ENCODE assay signal across 20 cellular contexts in the genomic region with DNA sequence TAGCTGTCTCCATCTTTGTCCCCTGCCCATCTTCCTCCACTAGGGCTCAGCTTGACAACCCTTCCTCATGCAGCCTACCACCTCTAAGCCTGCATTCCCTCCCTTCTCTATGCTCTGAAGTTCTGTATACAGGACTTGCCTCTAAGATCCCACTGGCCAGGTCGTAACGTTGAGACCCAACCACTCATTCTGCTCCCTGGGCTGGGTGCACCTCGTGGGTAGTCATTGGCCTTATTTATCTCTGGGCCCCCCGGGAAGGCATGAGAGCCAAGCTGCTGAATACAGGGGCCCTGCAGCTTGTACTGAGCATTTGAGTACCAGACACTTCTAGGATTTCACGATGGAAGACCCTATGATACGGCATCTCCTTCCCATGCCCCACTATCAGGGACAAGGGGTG. TPM values are rescaled to one million over a fixed set of nuclear protein-coding genes. Genes with fewer than 3 reads are reported as not detected.
DNase-seq lines count a peak whose midpoint lies in the region; ATAC-seq, FAIRE-seq and TF ChIP-seq lines count a peak whose summit lies in the region.
"Had no signal": no experiment of that assay in that cellular context is flagged by ENCODE, and none has a peak within 500 bp of the region (broad histone marks: within the 10 kb centered on the region; RNA-seq: fewer than 3 reads in every experiment).

No MANE protein-coding gene starts in this region.

- H3K4me1 ChIP-seq in mammary epithelial cell (ENCODE audit: insufficient read depth, low read length) (peaks cover 12% of the 10 kb centered on the region), breast epithelium (no peaks in the 10 kb centered on the region), H1 (replicated peaks in 1 of 4; ENCODE audit: control insufficient read depth in 3 of 4, insufficient read depth in 4 of 4, low read length in 3 of 4) (peaks cover 0 to 6% (median 4%) of the 10 kb centered on the region in 4 experiments; a peak in 5 of 7 replicates), pancreas (no peaks in the 10 kb centered on the region)

- FAIRE-seq in H1 (lab: Jason Lieb, UNC) (no peak), pancreas (lab: Jason Lieb, UNC) (no peak)
- FAIRE-seq: A204.1, GM12878 had no signal

- no peak for TF ChIP-seq RAD21 in H1 (IDR thresholded peaks at IDR 0.05 in 1 of 2, conservative IDR thresholded peaks at IDR 0.05 in 1 of 2; ENCODE audit: low read depth in 2 of 2, low read length in 2 of 2)

- H2AFZ ChIP-seq in mammary epithelial cell (ENCODE audit: low read depth, low read length), result peak overlapping the region; percentile 57
- no peak overlapping the region for H2AFZ ChIP-seq in H1 (ENCODE audit: low read length)
- H2AFZ ChIP-seq: PC-9 had no signal

- H4K20me1 ChIP-seq in mammary epithelial cell (ENCODE audit: insufficient read depth, low read length) (no peaks in the 10 kb centered on the region), H1 (replicated peaks in 1 of 2; ENCODE audit: control insufficient read depth in 1 of 2, insufficient read depth in 2 of 2, low read length in 2 of 2) (no peaks in the 10 kb centered on the region)
- H4K20me1 ChIP-seq: BLaER1 treated with 17β-estradiol and CSF1 and Interleukin-3, amounts not matched to agents 10 nM and 100 nM had no signal

- dilution Hi-C loops in mammary epithelial cell (cut with HindIII; ENCODE audit: low sequenced_read_pairs), result loop anchor here (5.0 kb wide), 3 partner anchors 46 to 101 kb away; no protein-coding TSS in a partner anchor

- ATAC-seq in pancreas, result no peak
- no peak for ATAC-seq in HG03097 (IDR thresholded peaks at IDR 0.05; ENCODE audit: low FRiP score, unreplicated experiment)
- ATAC-seq: GM12878 had no signal

- in situ Hi-C loops in mammary epithelial cell (cut with MboI; ENCODE audit: low sequenced_read_pairs in 2 of 2), result no loop called here

- no peak overlapping the region for H4K91ac ChIP-seq in H1 (replicated peaks; ENCODE audit: insufficient read length, low read length)

- no peak overlapping the region for H3K14ac ChIP-seq in H1 (ENCODE audit: insufficient read length)

- TF ChIP-seq CTCF in mammary epithelial cell (conservative IDR thresholded peaks at IDR 0.05 in 1 of 2, IDR thresholded peaks at IDR 0.05 in 1 of 2; ENCODE audit: extremely low read depth in 1 of 2, insufficient read depth in 1 of 2, low read depth in 1 of 2, low read length in 2 of 2) (no peak), breast epithelium (IDR thresholded peaks at IDR 0.05) (no peak), H1 (IDR thresholded peaks at IDR 0.05; ENCODE audit: control extremely low read depth in 1 of 3, insufficient read depth in 1 of 3, low read depth in 1 of 3, low read length in 3 of 3) (no peak), pancreas (IDR thresholded peaks at IDR 0.05) (no peak)

- H2BK12ac ChIP-seq in H1 (ENCODE audit: low read depth, low read length), result no peak overlapping the region; the same call in 1 of the 2 replicates

- no peak overlapping the region for H3K23ac ChIP-seq in H1 (ENCODE audit: insufficient read length)

- H3K4me2 ChIP-seq in mammary epithelial cell (ENCODE audit: insufficient read depth, low read depth, low read length) (no peak overlapping the region), H1 (ENCODE audit: insufficient read depth in 1 of 2, low read depth in 2 of 2, low read length in 2 of 2) (no peak overlapping the region)
- H3K4me2 ChIP-seq: PC-9 had no signal

- H3K23me2 ChIP-seq in H1 (ENCODE audit: low read depth, low read length), result no peaks in the 10 kb centered on the region; the same call in 1 of the 2 replicates

- POLR2A ChIA-PET in H1 (lab: Charles Lee; ENCODE audit: partially characterized antibody), result interaction anchor here (1.9 kb wide), 1 partner anchor 23 kb away, joined by 7 read pairs; no protein-coding TSS in a partner anchor

- H3K79me2 ChIP-seq in mammary epithelial cell (ENCODE audit: insufficient read depth, low read length) (no peaks in the 10 kb centered on the region), H1 (ENCODE audit: control insufficient read depth in 1 of 2, insufficient read depth in 2 of 2, low read length in 2 of 2) (no peaks in the 10 kb centered on the region)

- no peaks in the 10 kb centered on the region for H3K9me3 ChIP-seq in mammary epithelial cell (replicated peaks; ENCODE audit: insufficient read depth, low read length)
- H3K9me3 ChIP-seq in breast epithelium, result no peaks in the 10 kb centered on the region
- no peaks in the 10 kb centered on the region for H3K9me3 ChIP-seq in H1 (ENCODE audit: insufficient read depth in 2 of 2, low read depth in 1 of 2, low read length in 1 of 2)
- H3K9me3 ChIP-seq in pancreas, result no peaks in the 10 kb centered on the region

- 90% methylated on average over 2 of the region's 6 CpGs for WGBS in mammary epithelial cell (ENCODE audit: low coverage, missing lambda C conversion rate)
- WGBS in H1 (ENCODE audit: extremely low coverage in 1 of 2, insufficient coverage in 1 of 2, insufficient read length in 1 of 2, insufficient replicate concordance in 2 of 2, low coverage in 1 of 2, low lambda C conversion rate in 2 of 2, missing lambda C conversion rate in 1 of 2), 2 experiments, result 93% methylated on average over 6 of the region's 6 CpGs; no CpG with 5 or more reads in 1 of the 2 experiments
- WGBS in pancreas, 2 donors, result 56 to 65% methylated on average over 6 of the region's 6 CpGs

- H3K27me3 ChIP-seq in mammary epithelial cell (ENCODE audit: insufficient read depth, low read length) (no peaks in the 10 kb centered on the region), breast epithelium (peaks cover 0 to 41% of the 10 kb centered on the region in 2 donors), H1 (replicated peaks in 1 of 4; ENCODE audit: control insufficient read depth in 3 of 4, extremely low read depth in 1 of 4, insufficient read depth in 3 of 4, low read length in 3 of 4) (no peaks in the 10 kb centered on the region), pancreas (no peaks in the 10 kb centered on the region)
- H3K27me3 ChIP-seq: BLaER1 treated with 17β-estradiol and CSF1 and Interleukin-3, amounts not matched to agents 10 nM and 100 nM had no signal

- H2BK15ac ChIP-seq in H1 (ENCODE audit: low read length), result 0 out of 2 replicates have a peak overlapping the region, but pooled peaks have one; percentile 18

- H2AK5ac ChIP-seq in H1 (ENCODE audit: low read depth, low read length), result no peak overlapping the region

- H3K56ac ChIP-seq in H1 (replicated peaks; ENCODE audit: insufficient read length, low read depth, low read length), result no peak overlapping the region

- 0 out of 2 replicates have a peak overlapping the region, but pooled peaks have one; percentile 61 for H2BK20ac ChIP-seq in H1 (ENCODE audit: low read length)

- H3K9ac ChIP-seq in mammary epithelial cell (ENCODE audit: insufficient read depth, low read length), result no peak overlapping the region
- no peak overlapping the region for H3K9ac ChIP-seq in H1 (replicated peaks in 1 of 4; ENCODE audit: extremely low read depth in 1 of 4, low read depth in 3 of 4, low read length in 3 of 4)

- H4K8ac ChIP-seq in H1 (ENCODE audit: extremely low read depth, insufficient read depth, low read length), result no peak overlapping the region

- H3K4me3 ChIP-seq in mammary epithelial cell (replicated peaks in 1 of 3; ENCODE audit: insufficient read depth in 1 of 3, low read depth in 2 of 3, low read length in 3 of 3), result no peak overlapping the region
- H3K4me3 ChIP-seq in breast epithelium, result no peak overlapping the region
- no peak overlapping the region for H3K4me3 ChIP-seq in H1 (ENCODE audit: extremely low read depth in 1 of 4, insufficient read depth in 2 of 4, low read depth in 3 of 4, low read length in 4 of 4)
- no peak overlapping the region for H3K4me3 ChIP-seq in pancreas
- H3K4me3 ChIP-seq: BLaER1 treated with 17β-estradiol and CSF1 and Interleukin-3, amounts not matched to agents 10 nM and 100 nM; GM12878; PC-9 had no signal

- intact Hi-C loops in mammary epithelial cell (cut with micrococcal nuclease) (no loop called here), breast epithelium (cut with DNase I; ENCODE audit: low total_unique reads) (loop anchor here (2.0 kb wide), 1 partner anchor 69 kb away; no protein-coding TSS in a partner anchor), pancreas (cut with DNase I) (no loop called here)

- CTCF ChIA-PET in mammary epithelial cell (lab: Charles Lee; ENCODE audit: low non-redundant PET) (no interaction called here), H1 (lab: Charles Lee; ENCODE audit: partially characterized antibody) (interaction anchor here (0.8 to 4.3 kb wide), 7 partner anchors 10 to 674 kb away, joined by 3 to 26 read pairs (median 3); no protein-coding TSS in a partner anchor)

- no peak overlapping the region for H2BK120ac ChIP-seq in H1 (replicated peaks; ENCODE audit: low read depth, low read length)

- no peak for TF ChIP-seq EP300 in H1 (IDR thresholded peaks at IDR 0.05; ENCODE audit: borderline replicate concordance in 1 of 2, low read depth in 2 of 2, low read length in 2 of 2)

- H3K79me1 ChIP-seq in H1 (ENCODE audit: low read depth, low read length), result no peaks in the 10 kb centered on the region

- TF ChIP-seq POLR2A in breast epithelium (IDR thresholded peaks at IDR 0.05) (no peak), H1 (IDR thresholded peaks at IDR 0.05; ENCODE audit: control extremely low read depth in 1 of 2, low read depth in 2 of 2, low read length in 2 of 2) (no peak)

- peak; percentile 5 for DNase-seq in mammary epithelial cell
- no peak for DNase-seq in breast epithelium (ENCODE audit: low spot score in 2 of 2)
- DNase-seq in H1 (ENCODE audit: low read depth in 1 of 2, low spot score in 2 of 2), result no peak
- no peak for DNase-seq in pancreas
- DNase-seq in germinal center (ENCODE audit: low spot score), result no peak
- no peak for DNase-seq in kidney glomerular epithelial cell (lab: John Stamatoyannopoulos, UW)
- no peak for DNase-seq in MV-4-11 (lab: John Stamatoyannopoulos, UW)
- DNase-seq: CD8-positive, alpha-beta memory T cell; GDM1; KBM-7; NCI-H1048; NCI-H146; NCI-H2081; NCI-H510A; NCI-H82 had no signal

- no peak overlapping the region for H4K5ac ChIP-seq in H1 (ENCODE audit: insufficient read length, low read depth, low read length)

- H3K27ac ChIP-seq in mammary epithelial cell (ENCODE audit: insufficient read depth, low read depth, low read length), result no peak overlapping the region
- no peak overlapping the region for H3K27ac ChIP-seq in breast epithelium
- no peak overlapping the region for H3K27ac ChIP-seq in H1 (ENCODE audit: low read depth, low read length)
- peak overlapping the region; percentile 61 to 79 (median 67) for H3K27ac ChIP-seq in pancreas
- H3K27ac ChIP-seq: PC-9 had no signal

- no peaks in the 10 kb centered on the region for H3K36me3 ChIP-seq in mammary epithelial cell (ENCODE audit: insufficient read depth, low read length)
- H3K36me3 ChIP-seq in breast epithelium, result no peaks in the 10 kb centered on the region
- no peaks in the 10 kb centered on the region for H3K36me3 ChIP-seq in H1 (ENCODE audit: control insufficient read depth in 2 of 4, insufficient read depth in 4 of 4, low read length in 3 of 4)
- no peaks in the 10 kb centered on the region for H3K36me3 ChIP-seq in pancreas
- H3K36me3 ChIP-seq: BLaER1 treated with 17β-estradiol and CSF1 and Interleukin-3, amounts not matched to agents 10 nM and 100 nM had no signal

- no peak overlapping the region for H2BK5ac ChIP-seq in H1 (ENCODE audit: low read depth, low read length)

- no peak overlapping the region for H3K4ac ChIP-seq in H1 (replicated peaks; ENCODE audit: insufficient read length, low read depth, low read length)

- H3K18ac ChIP-seq in H1 (ENCODE audit: extremely low read depth, low read length), result no peak overlapping the region

- no TSS peak for BruUV-seq in mammary epithelial cell (replicated peaks; lab: Mats Ljungman, UMichigan)

RNA-seq across cellular contexts. Expression of a gene that starts 31.2 kb away (rescaled TPM):
- total RNA-seq in mammary epithelial cell (not detected), breast epithelium (not detected), pancreas (not detected)
- polyA plus RNA-seq in mammary epithelial cell (not detected), H1 (2011; rRNA removed) (0.18 and 0.20 TPM in 2 replicates), pancreas (not detected)
- polyA minus RNA-seq in mammary epithelial cell, result not detected
- 0.44 TPM in 1 of 2 replicates, not detected in the other for total RNA-seq in H1 (2021; fragmentation: NEBNext Ultra II Directional; extraction: Animal tissue kit (Norgen Biotek cat#: 25700))
- polyA plus RNA-seq in H1 (2011; cell fraction: cytosol; rRNA removed), result 0.28 TPM
- not detected for polyA plus RNA-seq in H1 (2011; cell fraction: nucleus; rRNA removed)
- 0.67 TPM in 1 of 4 replicates, not detected in the others for polyA plus RNA-seq in H1 (2012, experiment 1 of 2)
- polyA plus RNA-seq in H1 (2012, experiment 2 of 2), result not detected
- polyA plus RNA-seq in H1 (2013, experiment 1 of 2), result 0.10 TPM
- 0.22 TPM for polyA plus RNA-seq in H1 (2013, experiment 2 of 2)
- polyA minus RNA-seq in H1 (2011; rRNA and poly(A)+ RNA removed), result not detected in 2 replicates
- polyA minus RNA-seq in H1 (2011; cell fraction: cytosol; rRNA and poly(A)+ RNA removed), result not detected
- not detected for polyA minus RNA-seq in H1 (2011; cell fraction: nucleus; rRNA and poly(A)+ RNA removed)
- total RNA-seq: CD8-positive, alpha-beta memory T cell; GM12878; PC-9 had no signal
- polyA plus RNA-seq: CD8-positive, alpha-beta memory T cell; GM12878 had no signal

Comparison
In these comparisons a context has a peak if more than half of its experiments do, and no peak if none do; other contexts are left out.
1. H3K27ac ChIP-seq: peak in pancreas (4 of 4); none in mammary epithelial cell (single experiment), breast epithelium (0 of 2) and H1 (single experiment).